8 cellular contexts compared by ENCODE assay signal in genomic region chr1:203765029-203765837, GRCh38. TPM values are rescaled to one million over a fixed set of nuclear protein-coding genes. Genes with fewer than 3 reads are reported as not detected.
DNase-seq lines count a peak whose midpoint lies in the region; ATAC-seq and TF ChIP-seq lines count a peak whose summit lies in the region.

A gene with protein sequence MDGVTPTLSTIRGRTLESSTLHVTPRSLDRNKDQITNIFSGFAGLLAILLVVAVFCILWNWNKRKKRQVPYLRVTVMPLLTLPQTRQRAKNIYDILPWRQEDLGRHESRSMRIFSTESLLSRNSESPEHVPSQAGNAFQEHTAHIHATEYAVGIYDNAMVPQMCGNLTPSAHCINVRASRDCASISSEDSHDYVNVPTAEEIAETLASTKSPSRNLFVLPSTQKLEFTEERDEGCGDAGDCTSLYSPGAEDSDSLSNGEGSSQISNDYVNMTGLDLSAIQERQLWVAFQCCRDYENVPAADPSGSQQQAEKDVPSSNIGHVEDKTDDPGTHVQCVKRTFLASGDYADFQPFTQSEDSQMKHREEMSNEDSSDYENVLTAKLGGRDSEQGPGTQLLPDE (plus strand): TSS chr1:203765183. CDS start chr1:203765566, 383 bp downstream.

- H3K27ac ChIP-seq in esophagus squamous epithelium = peak within 1 kb of the TSS; percentile 52 to 71 (median 68)

- no peaks in the 10 kb centered on the region for H3K9me3 ChIP-seq in esophagus squamous epithelium

- peak; percentile 87 for DNase-seq in activated CD4-positive, alpha-beta T cell treated with anti-CD3 and anti-CD28 coated beads for 36 hours
- no peak for DNase-seq in esophagus squamous epithelium (lab: John Stamatoyannopoulos, UW)
- DNase-seq in stimulated activated naive CD4-positive, alpha-beta T cell (lab: John Stamatoyannopoulos, UW) = peak; percentile 33 to 84 (median 66)
- no peak for DNase-seq in SIG-M5 treated with dmso at 0.1 percent for 504 hours (lab: John Stamatoyannopoulos, UW; ENCODE audit: unreplicated experiment)
- DNase-seq in cerebellum (ENCODE audit: low spot score) = no peak
- no peak for DNase-seq in NCI-H1417 (lab: John Stamatoyannopoulos, UW)

- H3K4me1 Mint-ChIP-seq in activated CD4-positive, alpha-beta T cell treated with anti-CD3 and anti-CD28 coated beads for 36 hours = peaks cover 47% of the 10 kb centered on the region

- peaks cover 8 to 33% (median 22%) of the 10 kb centered on the region in 3 donors for H3K4me1 ChIP-seq in esophagus squamous epithelium

- H3K4me3 ChIP-seq in esophagus squamous epithelium = peak within 1 kb of the TSS; percentile 8 to 49 (median 26)

- H3K9me3 Mint-ChIP-seq in activated CD4-positive, alpha-beta T cell treated with anti-CD3 and anti-CD28 coated beads for 36 hours (ENCODE audit: low read depth) = no peaks in the 10 kb centered on the region

- TF ChIP-seq CTCF in esophagus squamous epithelium (IDR thresholded peaks at IDR 0.05) = no peak

- 72 to 75% methylated on average over 13 to 16 of the region's 16 CpGs for WGBS in esophagus squamous epithelium, 2 donors

- POLR2A ChIA-PET in activated CD4-positive, alpha-beta T cell treated with anti-CD3 and anti-CD28 coated beads for 36 hours (lab: Charles Lee) = interaction anchor here (0.8 to 2.2 kb wide), 15 partner anchors 10 to 251 kb away, joined by 3 to 13 read pairs (median 4); partner anchors contain the start of gene ATP2B4

- intact Hi-C loops in activated CD4-positive, alpha-beta T cell treated with anti-CD3 and anti-CD28 coated beads for 36 hours (cut with DNase I, micrococcal nuclease) = loop anchor here (1.0 to 5.0 kb wide), 11 partner anchors 30 to 475 kb away; partner anchors contain the start of genes ATP2B4 (in 2 of the 2), ZBED6 (in 2 of the 2), ZC3H11A (in 2 of the 2) and SNRPE (in 1 of the 2)
- intact Hi-C loops in esophagus squamous epithelium (cut with DNase I) = no loop called here

- H3K27me3 Mint-ChIP-seq in activated CD4-positive, alpha-beta T cell treated with anti-CD3 and anti-CD28 coated beads for 36 hours = no peaks in the 10 kb centered on the region

- H3K27me3 ChIP-seq in esophagus squamous epithelium = no peaks in the 10 kb centered on the region

- ATAC-seq in GM18498 (IDR thresholded peaks at IDR 0.05; ENCODE audit: unreplicated experiment) (peak; percentile 86), HG03025 (IDR thresholded peaks at IDR 0.05; ENCODE audit: low FRiP score, unreplicated experiment) (peak; percentile 72)
- ATAC-seq in activated CD4-positive, alpha-beta T cell treated with anti-CD3 and anti-CD28 coated beads for 36 hours = peak; percentile 88

- H3K27ac Mint-ChIP-seq in activated CD4-positive, alpha-beta T cell treated with anti-CD3 and anti-CD28 coated beads for 36 hours = peak within 1 kb of the TSS; percentile 99

- H3K4me3 Mint-ChIP-seq in activated CD4-positive, alpha-beta T cell treated with anti-CD3 and anti-CD28 coated beads for 36 hours = peak within 1 kb of the TSS; percentile 91

- peaks cover 18% of the 10 kb centered on the region for H3K36me3 Mint-ChIP-seq in activated CD4-positive, alpha-beta T cell treated with anti-CD3 and anti-CD28 coated beads for 36 hours (ENCODE audit: low read depth)

- no peaks in the 10 kb centered on the region for H3K36me3 ChIP-seq in esophagus squamous epithelium

- peak in 2 of 4 donors; percentile 59 to 66 for TF ChIP-seq POLR2A in esophagus squamous epithelium (IDR thresholded peaks at IDR 0.05)

- CTCF ChIA-PET in activated CD4-positive, alpha-beta T cell treated with anti-CD3 and anti-CD28 coated beads for 36 hours (lab: Charles Lee) = interaction anchor here (0.6 to 2.1 kb wide), 14 partner anchors 10 to 551 kb away, joined by 3 to 9 read pairs (median 4); partner anchors contain the start of gene ATP2B4

RNA-seq across cellular contexts. Expression of the gene that starts here (rescaled TPM):
- total RNA-seq in activated CD4-positive, alpha-beta T cell treated with anti-CD3 and anti-CD28 coated beads for 36 hours = 10 to 100 TPM; 20.6 TPM
- 1 to 10 TPM in 2 of 4 donors, under 1 TPM in 1, not detected in 1; 0.66 to 1.7 (median 1.7) TPM for total RNA-seq in esophagus squamous epithelium
- total RNA-seq in cerebellum = not detected

Comparison
In these comparisons a context has a peak if more than half of its experiments do, and no peak if none do; other contexts are left out.
1. RNA of the gene that starts here (total RNA-seq): 20.6 TPM in activated CD4-positive, alpha-beta T cell treated with anti-CD3 and anti-CD28 coated beads for 36 hours; 0.66 to 1.7 TPM in esophagus squamous epithelium and not detected in cerebellum (single experiment); every median in the first group is over 4 times any median in the second.
2. DNase-seq: peak in activated CD4-positive, alpha-beta T cell treated with anti-CD3 and anti-CD28 coated beads for 36 hours (single experiment) and stimulated activated naive CD4-positive, alpha-beta T cell (6 of 6); none in esophagus squamous epithelium (single experiment), SIG-M5 treated with dmso at 0.1 percent for 504 hours (single experiment), cerebellum (single experiment) and NCI-H1417 (0 of 3).
3. Peak in every context shown above with its lines, with median percentiles within 50 percentile points of each other: ATAC-seq.